Comparison of ENCODE assay signal across 11 cellular contexts in genomic region chr4:168840988-168841681, GRCh38.
DNase-seq lines count a peak whose midpoint lies in the region; ATAC-seq and TF ChIP-seq lines count a peak whose summit lies in the region.
"Had no signal": no experiment of that assay in that cellular context is flagged by ENCODE, and none has a peak within 500 bp of the region (broad histone marks: within the 10 kb centered on the region; RNA-seq: fewer than 3 reads in every experiment).

No MANE protein-coding gene starts in this region.

- no peak for TF ChIP-seq POLR2A in esophagus muscularis mucosa (IDR thresholded peaks at IDR 0.05; ENCODE audit: low read depth)

- TF ChIP-seq CTCF in esophagus muscularis mucosa (IDR thresholded peaks at IDR 0.05) (no peak), type B pancreatic cell (conservative IDR thresholded peaks at IDR 0.05) (no peak)

- DNase-seq in stimulated activated naive CD8-positive, alpha-beta T cell treated with anti-CD3 and anti-CD28 coated beads, Interleukin-15, amount 100 ng/mL, for 72 hours: no peak
- DNase-seq in stimulated activated naive CD8-positive, alpha-beta T cell treated with anti-CD3 and anti-CD28 coated beads, Interleukin-15, Interleukin-2, amounts not matched to agents 100 U/mL and 50 U/mL, for 24 hours: no peak
- no peak for DNase-seq in esophagus muscularis mucosa (ENCODE audit: extremely low spot score)
- DNase-seq in myocyte (ENCODE audit: low read depth): peak; percentile 70
- no peak for DNase-seq in dermis blood vessel endothelial cell
- DNase-seq in SIG-M5 (lab: John Stamatoyannopoulos, UW): no peak
- no peak for DNase-seq in CD4-positive, alpha-beta memory T cell
- no peak for DNase-seq in type B pancreatic cell (ENCODE audit: extremely low spot score, unreplicated experiment)
- DNase-seq: activated effector memory CD4-positive, alpha-beta T cell treated with Interleukin-2 at 50 U/mL for 16 hours; KBM-7 had no signal

- peaks cover 69 to 99% (median 97%) of the 10 kb centered on the region in 4 donors for H3K4me1 ChIP-seq in esophagus muscularis mucosa
- no peaks in the 10 kb centered on the region for H3K4me1 ChIP-seq in CD4-positive, alpha-beta memory T cell (ENCODE audit: insufficient read depth, low read length)

- peak; percentile 43 for ATAC-seq in stimulated activated naive CD8-positive, alpha-beta T cell treated with anti-CD3 and anti-CD28 coated beads, Interleukin-15, amount 100 ng/mL, for 72 hours
- no peak for ATAC-seq in stimulated activated naive CD8-positive, alpha-beta T cell treated with anti-CD3 and anti-CD28 coated beads, Interleukin-15, Interleukin-2, amounts not matched to agents 100 U/mL and 50 U/mL, for 24 hours

- 70% methylated on average over 9 of the region's 9 CpGs for WGBS in esophagus muscularis mucosa

- CTCF ChIA-PET in CD4-positive, alpha-beta memory T cell (lab: Charles Lee; ENCODE audit: partially characterized antibody): interaction anchor here (2.8 kb wide), 1 partner anchor 10 kb away, joined by 9 read pairs; no protein-coding TSS in a partner anchor

- no peaks in the 10 kb centered on the region for H3K9me3 Mint-ChIP-seq in stimulated activated naive CD8-positive, alpha-beta T cell treated with anti-CD3 and anti-CD28 coated beads, Interleukin-15, amount 100 ng/mL, for 72 hours
- no peaks in the 10 kb centered on the region for H3K9me3 Mint-ChIP-seq in CD4-positive, alpha-beta memory T cell
- H3K9me3 Mint-ChIP-seq in type B pancreatic cell: no peaks in the 10 kb centered on the region
- H3K9me3 Mint-ChIP-seq: dendritic cell treated with granulocyte-macrophage colony-stimulating factor and Interleukin-4, amounts not matched to agents 40 ng/mL and 50 ng/mL, for 4 days had no signal

- no peak overlapping the region for H3K27ac Mint-ChIP-seq in stimulated activated naive CD8-positive, alpha-beta T cell treated with anti-CD3 and anti-CD28 coated beads, Interleukin-15, amount 100 ng/mL, for 72 hours
- H3K27ac Mint-ChIP-seq in CD4-positive, alpha-beta memory T cell: no peak overlapping the region
- no peak overlapping the region for H3K27ac Mint-ChIP-seq in type B pancreatic cell
- H3K27ac Mint-ChIP-seq: dendritic cell treated with granulocyte-macrophage colony-stimulating factor and Interleukin-4, amounts not matched to agents 40 ng/mL and 50 ng/mL, for 4 days had no signal

- peak overlapping the region; percentile 4 to 89 (median 52) for H3K4me3 ChIP-seq in esophagus muscularis mucosa
- no peak overlapping the region for H3K4me3 ChIP-seq in CD4-positive, alpha-beta memory T cell (ENCODE audit: low read length in 2 of 2)

- no peak for TF ChIP-seq EP300 in esophagus muscularis mucosa (IDR thresholded peaks at IDR 0.05)

- H3K27me3 ChIP-seq in esophagus muscularis mucosa: no peaks in the 10 kb centered on the region
- H3K27me3 ChIP-seq in CD4-positive, alpha-beta memory T cell (ENCODE audit: insufficient read depth, low read length): no peaks in the 10 kb centered on the region

- intact Hi-C loops in esophagus muscularis mucosa (cut with DNase I): loop anchor here (5.0 kb wide), 1 partner anchor 36 kb away; no protein-coding TSS in a partner anchor
- intact Hi-C loops in CD4-positive, alpha-beta memory T cell (cut with micrococcal nuclease): no loop called here

- peak overlapping the region; percentile 97 to 99 (median 99) for H3K27ac ChIP-seq in esophagus muscularis mucosa (replicated peaks in 1 of 4)
- H3K27ac ChIP-seq in CD4-positive, alpha-beta memory T cell (ENCODE audit: low read depth, low read length): no peak overlapping the region

- no peak overlapping the region for H3K4me3 Mint-ChIP-seq in stimulated activated naive CD8-positive, alpha-beta T cell treated with anti-CD3 and anti-CD28 coated beads, Interleukin-15, amount 100 ng/mL, for 72 hours
- H3K4me3 Mint-ChIP-seq in CD4-positive, alpha-beta memory T cell: no peak overlapping the region
- no peak overlapping the region for H3K4me3 Mint-ChIP-seq in type B pancreatic cell
- H3K4me3 Mint-ChIP-seq: dendritic cell treated with granulocyte-macrophage colony-stimulating factor and Interleukin-4, amounts not matched to agents 40 ng/mL and 50 ng/mL, for 4 days had no signal

- POLR2A ChIA-PET in CD4-positive, alpha-beta memory T cell (lab: Charles Lee; ENCODE audit: partially characterized antibody): interaction anchor here (1.0 kb wide), 1 partner anchor 10 kb away, joined by 3 read pairs; no protein-coding TSS in a partner anchor

- H3K4me1 Mint-ChIP-seq in stimulated activated naive CD8-positive, alpha-beta T cell treated with anti-CD3 and anti-CD28 coated beads, Interleukin-15, amount 100 ng/mL, for 72 hours: no peaks in the 10 kb centered on the region
- H3K4me1 Mint-ChIP-seq in CD4-positive, alpha-beta memory T cell: peaks cover 0 to 2% (median 0%) of the 10 kb centered on the region in 4 donors
- peaks cover 20% of the 10 kb centered on the region for H3K4me1 Mint-ChIP-seq in type B pancreatic cell (ENCODE audit: unreplicated experiment)

- H3K27me3 Mint-ChIP-seq in stimulated activated naive CD8-positive, alpha-beta T cell treated with anti-CD3 and anti-CD28 coated beads, Interleukin-15, amount 100 ng/mL, for 72 hours: peaks cover 58% of the 10 kb centered on the region
- H3K27me3 Mint-ChIP-seq in CD4-positive, alpha-beta memory T cell: peaks cover 11 to 22% of the 10 kb centered on the region in 2 donors
- H3K27me3 Mint-ChIP-seq in type B pancreatic cell: no peaks in the 10 kb centered on the region

- no peaks in the 10 kb centered on the region for H3K9me3 ChIP-seq in esophagus muscularis mucosa
- H3K9me3 ChIP-seq in CD4-positive, alpha-beta memory T cell (ENCODE audit: control insufficient read depth in 1 of 2, low read length in 2 of 2): no peaks in the 10 kb centered on the region

- H3K36me3 ChIP-seq in esophagus muscularis mucosa: peaks cover 0 to 13% (median 4%) of the 10 kb centered on the region in 4 donors
- H3K36me3 ChIP-seq in CD4-positive, alpha-beta memory T cell (ENCODE audit: insufficient read depth, low read length): no peaks in the 10 kb centered on the region

- no peaks in the 10 kb centered on the region for H3K36me3 Mint-ChIP-seq in CD4-positive, alpha-beta memory T cell
- H3K36me3 Mint-ChIP-seq in type B pancreatic cell: peaks cover 46% of the 10 kb centered on the region

Comparison
In these comparisons a context has a peak if more than half of its experiments do, and no peak if none do; other contexts are left out.
1. H3K4me3 ChIP-seq: peak in esophagus muscularis mucosa (4 of 4); none in CD4-positive, alpha-beta memory T cell (0 of 2).